Comparison of ENCODE assay signal across 23 cellular contexts in the genomic region with DNA sequence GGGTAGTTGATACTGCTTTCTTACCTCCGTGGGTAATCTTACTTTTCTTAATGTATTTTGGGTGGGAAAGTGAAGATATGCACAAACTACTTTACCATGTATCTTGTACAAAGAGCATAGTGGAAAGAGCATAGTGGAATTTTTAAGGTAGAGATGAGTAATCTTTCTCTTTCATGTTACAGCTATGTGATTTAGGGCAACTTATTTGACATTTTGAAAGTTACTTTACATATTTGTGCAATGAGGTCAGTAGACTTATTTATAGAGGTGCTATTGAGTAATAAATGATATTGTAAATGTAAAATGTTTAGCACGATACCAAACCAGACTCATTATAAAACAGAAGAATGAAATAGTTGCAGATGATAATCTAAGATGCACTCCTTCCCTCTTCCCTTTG.
A peak's percentile ranks its signal among the peaks of the same experiment; 100 is the strongest.
DNase-seq lines count a peak whose midpoint lies in the region; ATAC-seq, FAIRE-seq and TF ChIP-seq lines count a peak whose summit lies in the region.
"Had no signal": no experiment of that assay in that cellular context is flagged by ENCODE, and none has a peak within 500 bp of the region (broad histone marks: within the 10 kb centered on the region; RNA-seq: fewer than 3 reads in every experiment).

No MANE protein-coding gene starts in this region.

- peak; percentile 51 for FAIRE-seq in D721Med (lab: Jason Lieb, UNC)
- FAIRE-seq: A549, GM12878, GM12892, GM18507, GM19239 had no signal

- DNase-seq in D721Med (ENCODE audit: insufficient read length, low spot score) (no peak), foreskin keratinocyte (peak; percentile 11 to 51), DMS53 treated with DMSO at 0.1 percent for 48 hours (lab: John Stamatoyannopoulos, UW; ENCODE audit: unreplicated experiment) (no peak)
- DNase-seq: AML-193; Caco-2; Calu3; CD4-positive, alpha-beta T cell; CD8-positive, alpha-beta T cell; DMS 273 treated with DMSO at 0.1 percent for 48 hours; DMS153; DMS53; DMS79 treated with DMSO at 0.1 percent for 48 hours; GDM1 had no signal

- no peak for TF ChIP-seq CTCF in D721Med (IDR thresholded peaks at IDR 0.05; ENCODE audit: insufficient read depth, missing control alignments)
- TF ChIP-seq CTCF in foreskin keratinocyte (conservative IDR thresholded peaks at IDR 0.05) = no peak

- H3K27ac ChIP-seq in foreskin keratinocyte = no peak overlapping the region
- H3K27ac ChIP-seq: 22Rv1; A549; BLaER1 treated with 17β-estradiol and CSF1 and Interleukin-3, amounts not matched to agents 10 nM and 100 nM; C4-2B had no signal

- H3K27me3 ChIP-seq in foreskin keratinocyte = no peaks in the 10 kb centered on the region
- H3K27me3 ChIP-seq: BLaER1 treated with 17β-estradiol and CSF1 and Interleukin-3, amounts not matched to agents 10 nM and 100 nM had no signal

- ATAC-seq in GM18867 (IDR thresholded peaks at IDR 0.05; ENCODE audit: unreplicated experiment) = peak; percentile 51
- no peak for ATAC-seq in foreskin keratinocyte
- no peak for ATAC-seq in HG03135 (IDR thresholded peaks at IDR 0.05; ENCODE audit: unreplicated experiment)
- ATAC-seq: A549; CD8-positive, alpha-beta T cell; GM12878 had no signal

- peaks cover 8% of the 10 kb centered on the region for H3K4me1 ChIP-seq in foreskin keratinocyte
- H3K4me1 ChIP-seq: A549; BLaER1 treated with 17β-estradiol and CSF1 and Interleukin-3, amounts not matched to agents 10 nM and 100 nM; Caco-2 had no signal

Comparison
In these comparisons a context has a peak if more than half of its experiments do, and no peak if none do; other contexts are left out.
1. DNase-seq: peak in foreskin keratinocyte (2 of 2); none in D721Med (single experiment) and DMS53 treated with DMSO at 0.1 percent for 48 hours (single experiment).